8 cellular contexts compared by ENCODE assay signal in genomic region chrX:136767104-136767941, GRCh38. TPM values are rescaled to one million over a fixed set of nuclear protein-coding genes. Genes with fewer than 3 reads are reported as not detected.
DNase-seq lines count a peak whose midpoint lies in the region; ATAC-seq and TF ChIP-seq lines count a peak whose summit lies in the region.

No MANE protein-coding gene starts in this region.

- H3K27ac ChIP-seq in BLaER1 treated with 17β-estradiol and CSF1 and Interleukin-3, amounts not matched to agents 10 nM and 100 nM: peak overlapping the region; percentile 57 to 83 (median 70)
- H3K27ac ChIP-seq in esophagus muscularis mucosa (replicated peaks in 1 of 4): peak overlapping the region; percentile 81 to 88 (median 88)
- H3K27ac ChIP-seq in muscle layer of duodenum (ENCODE audit: low read length): no peak overlapping the region
- H3K27ac ChIP-seq in thymus (ENCODE audit: low read depth): peak overlapping the region; percentile 64

- ATAC-seq in GM19025 (IDR thresholded peaks at IDR 0.05; ENCODE audit: low read depth, unreplicated experiment): peak; percentile 73
- ATAC-seq in HG03103 (IDR thresholded peaks at IDR 0.05; ENCODE audit: low read depth, unreplicated experiment): peak; percentile 64

- H3K36me3 ChIP-seq in BLaER1 treated with 17β-estradiol and CSF1 and Interleukin-3, amounts not matched to agents 10 nM and 100 nM: peaks cover 0 to 13% (median 0%) of the 10 kb centered on the region in 11 experiments; a peak in 3 of 22 replicates
- H3K36me3 ChIP-seq in esophagus muscularis mucosa: no peaks in the 10 kb centered on the region
- no peaks in the 10 kb centered on the region for H3K36me3 ChIP-seq in muscle layer of duodenum (ENCODE audit: control insufficient read depth in 1 of 2, insufficient read depth in 2 of 2, low read length in 2 of 2)
- H3K36me3 ChIP-seq in thymus (ENCODE audit: control insufficient read depth, insufficient read depth): no peaks in the 10 kb centered on the region

- peak; percentile 23 to 34 (median 28) for TF ChIP-seq CTCF in esophagus muscularis mucosa (IDR thresholded peaks at IDR 0.05)

- DNase-seq in NCI-H526 treated with DMSO at 0.1 percent for 48 hours (lab: John Stamatoyannopoulos, UW) (peak; percentile 1), esophagus muscularis mucosa (ENCODE audit: extremely low spot score) (no peak)
- DNase-seq in activated T-cell treated with anti-CD3 and anti-CD28 coated beads, Interleukin-2, amount 50 U/mL, for 1 hour: peak; percentile 66

- peak overlapping the region; percentile 72 to 85 (median 81) for H3K9ac ChIP-seq in BLaER1 treated with 17β-estradiol and CSF1 and Interleukin-3, amounts not matched to agents 10 nM and 100 nM

- H3K27me3 ChIP-seq in BLaER1 treated with 17β-estradiol and CSF1 and Interleukin-3, amounts not matched to agents 10 nM and 100 nM: peaks cover 51 to 96% (median 82%) of the 10 kb centered on the region in 11 experiments
- H3K27me3 ChIP-seq in esophagus muscularis mucosa (no peaks in the 10 kb centered on the region), muscle layer of duodenum (ENCODE audit: low read depth, low read length) (no peaks in the 10 kb centered on the region), thymus (ENCODE audit: control insufficient read depth, insufficient read depth) (no peaks in the 10 kb centered on the region)

- peaks cover 13 to 42% (median 35%) of the 10 kb centered on the region in 10 experiments for H3K4me1 ChIP-seq in BLaER1 treated with 17β-estradiol and CSF1 and Interleukin-3, amounts not matched to agents 10 nM and 100 nM
- H3K4me1 ChIP-seq in esophagus muscularis mucosa: peaks cover 5 to 21% (median 18%) of the 10 kb centered on the region in 4 donors
- peaks cover 0 to 3% of the 10 kb centered on the region in 2 donors for H3K4me1 ChIP-seq in muscle layer of duodenum (ENCODE audit: control insufficient read depth in 1 of 2, insufficient read depth in 2 of 2, low read length in 2 of 2)
- peaks cover 10% of the 10 kb centered on the region for H3K4me1 ChIP-seq in thymus (ENCODE audit: control insufficient read depth, insufficient read depth, low read length)

- no peak for TF ChIP-seq POLR2A in esophagus muscularis mucosa (IDR thresholded peaks at IDR 0.05; ENCODE audit: low read depth)

- intact Hi-C loops in esophagus muscularis mucosa (cut with DNase I): no loop called here

- H3K4me3 ChIP-seq in BLaER1 treated with 17β-estradiol and CSF1 and Interleukin-3, amounts not matched to agents 10 nM and 100 nM: peak overlapping the region; percentile 59 to 73 (median 66)
- peak overlapping the region; percentile 66 to 75 (median 71) for H3K4me3 ChIP-seq in esophagus muscularis mucosa
- peak overlapping the region; percentile 55 to 78 for H3K4me3 ChIP-seq in muscle layer of duodenum (ENCODE audit: low read depth in 1 of 2, low read length in 2 of 2)
- peak overlapping the region; percentile 63 for H3K4me3 ChIP-seq in thymus (ENCODE audit: low read length)

- H3K9me3 ChIP-seq in BLaER1 treated with 17β-estradiol and CSF1 and Interleukin-3, amounts not matched to agents 10 nM and 100 nM (replicated peaks in 1 of 11): peaks cover 9 to 20% (median 15%) of the 10 kb centered on the region in 11 experiments; a peak in 20 of 22 replicates
- no peaks in the 10 kb centered on the region for H3K9me3 ChIP-seq in esophagus muscularis mucosa
- H3K9me3 ChIP-seq in muscle layer of duodenum (ENCODE audit: control insufficient read depth in 1 of 2, low read length in 2 of 2): no peaks in the 10 kb centered on the region
- H3K9me3 ChIP-seq in thymus (ENCODE audit: control insufficient read depth): no peaks in the 10 kb centered on the region

- 37% methylated on average over 23 of the region's 78 CpGs for WGBS in esophagus muscularis mucosa
- under 1% methylated on average over 76 of the region's 78 CpGs for WGBS in thymus

- peak overlapping the region; percentile 73 to 88 (median 84) for H3K4me2 ChIP-seq in BLaER1 treated with 17β-estradiol and CSF1 and Interleukin-3, amounts not matched to agents 10 nM and 100 nM

- H4K20me1 ChIP-seq in BLaER1 treated with 17β-estradiol and CSF1 and Interleukin-3, amounts not matched to agents 10 nM and 100 nM: peaks cover 0 to 93% (median 49%) of the 10 kb centered on the region in 11 experiments; a peak in 15 of 22 replicates

- TF ChIP-seq EP300 in esophagus muscularis mucosa (IDR thresholded peaks at IDR 0.05): no peak

RNA-seq across cellular contexts. Expression of gene ARHGEF6, which starts 13.4 kb away (rescaled TPM):
- total RNA-seq in esophagus muscularis mucosa: 10 to 100 TPM; 13.4 to 16.4 (median 15.0) TPM
- polyA plus RNA-seq in thymus: 37.2 TPM
